ENCODE assay signal across 1 cellular context in the genomic region with DNA sequence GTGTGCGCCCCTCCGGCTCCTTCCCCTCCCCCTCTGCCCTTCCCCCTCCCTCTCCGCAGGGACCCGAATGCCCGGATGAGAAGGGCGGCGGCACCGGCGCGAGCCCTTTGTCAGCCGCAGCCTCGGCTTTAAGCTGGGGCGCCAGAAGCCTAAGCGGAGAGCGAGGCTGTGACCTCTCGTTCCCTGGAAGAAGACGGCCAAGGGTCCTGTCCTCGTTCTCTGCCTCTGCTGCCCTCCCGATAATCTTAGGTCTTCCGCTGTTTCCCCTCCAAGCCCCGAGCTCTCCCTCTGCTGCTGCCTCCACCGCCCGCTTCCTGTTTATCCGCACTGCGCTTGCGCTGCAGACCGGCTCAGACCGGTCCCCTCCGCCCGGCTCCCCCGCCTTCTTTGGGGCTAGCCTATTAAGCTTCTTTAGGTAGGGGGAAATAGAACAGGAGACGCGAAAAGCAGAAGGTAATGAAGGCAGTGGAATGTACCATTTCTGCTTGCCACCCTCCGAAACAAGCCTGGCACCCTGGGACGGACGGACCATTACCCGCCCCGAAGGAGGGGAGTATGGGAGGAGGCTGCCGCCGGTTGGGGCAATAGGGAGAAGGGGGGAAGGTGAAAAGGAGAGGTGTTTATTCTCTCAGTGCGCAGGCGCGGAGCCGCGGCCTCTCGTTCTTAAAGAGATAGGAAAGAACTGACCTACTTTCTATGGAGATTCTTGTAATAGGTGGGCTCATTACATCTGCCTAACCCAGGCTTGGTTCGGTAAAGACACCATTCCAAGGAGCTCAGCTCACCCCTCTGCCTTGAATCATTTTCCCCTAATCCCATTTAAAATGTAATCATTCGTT.
TF ChIP-seq lines count a peak whose summit lies in the region.

A gene (minus strand): TSS at position 326 of the 839 bp plus-strand sequence. CDS start 422 bp downstream, outside the sequence.

TF ChIP-seq in GM12878, 131 proteins besides CTCF, POLR2A, EP300 and RAD21 (continued from another document and continues in another):
- TF ChIP-seq, protein P1, sequence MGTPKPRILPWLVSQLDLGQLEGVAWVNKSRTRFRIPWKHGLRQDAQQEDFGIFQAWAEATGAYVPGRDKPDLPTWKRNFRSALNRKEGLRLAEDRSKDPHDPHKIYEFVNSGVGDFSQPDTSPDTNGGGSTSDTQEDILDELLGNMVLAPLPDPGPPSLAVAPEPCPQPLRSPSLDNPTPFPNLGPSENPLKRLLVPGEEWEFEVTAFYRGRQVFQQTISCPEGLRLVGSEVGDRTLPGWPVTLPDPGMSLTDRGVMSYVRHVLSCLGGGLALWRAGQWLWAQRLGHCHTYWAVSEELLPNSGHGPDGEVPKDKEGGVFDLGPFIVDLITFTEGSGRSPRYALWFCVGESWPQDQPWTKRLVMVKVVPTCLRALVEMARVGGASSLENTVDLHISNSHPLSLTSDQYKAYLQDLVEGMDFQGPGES (IDR thresholded peaks at IDR 0.05) = 0 out of 2 replicates have a peak, but pooled peaks have one; percentile 19
- TF ChIP-seq SMAD1 (IDR thresholded peaks at IDR 0.05; ENCODE audit: low read depth, partially characterized antibody) (peak; percentile 82), SREBF2 (IDR thresholded peaks at IDR 0.05; ENCODE audit: low read length) (no peak; the same call in 1 of the 2 replicates), SMARCA5 (IDR thresholded peaks at IDR 0.05) (no peak), GATAD2B (conservative IDR thresholded peaks at IDR 0.05; ENCODE audit: low read depth) (0 out of 2 replicates have a peak, but pooled peaks have one; percentile 50), ATF7 (IDR thresholded peaks at IDR 0.05; ENCODE audit: low read depth) (peak; percentile 100), KAT2A (conservative IDR thresholded peaks at IDR 0.05; ENCODE audit: control insufficient read depth, low read depth, low read length) (no peak), GABPA (IDR thresholded peaks at IDR 0.05; ENCODE audit: low read depth) (no peak), BMI1 (IDR thresholded peaks at IDR 0.05; ENCODE audit: borderline replicate concordance) (no peak), STAT3 (IDR thresholded peaks at IDR 0.05; ENCODE audit: low read depth, low read length) (peak; percentile 14; the same call in 1 of the 2 replicates), SMC3 (IDR thresholded peaks at IDR 0.05; ENCODE audit: borderline replicate concordance, low read length) (no peak), SPI1 (IDR thresholded peaks at IDR 0.05; ENCODE audit: borderline replicate concordance, insufficient read depth, low read depth, low read length) (peak; percentile 46; the same call in 1 of the 2 replicates), ZNF384 (IDR thresholded peaks at IDR 0.05; ENCODE audit: borderline replicate concordance, low read depth, low read length) (peak; percentile 23; the same call in 1 of the 2 replicates), SRF (IDR thresholded peaks at IDR 0.05; ENCODE audit: low read depth in 2 of 2, low read length in 2 of 2) (no peak), LARP7 (IDR thresholded peaks at IDR 0.05) (peak; percentile 73), MTA2 (IDR thresholded peaks at IDR 0.05; ENCODE audit: low read depth) (peak; percentile 62; the same call in 1 of the 2 replicates), TBL1XR1 (IDR thresholded peaks at IDR 0.05; ENCODE audit: low read depth, low read length) (peak; percentile 54; the same call in 1 of the 2 replicates), MXI1 (IDR thresholded peaks at IDR 0.05; ENCODE audit: low read depth, low read length) (peak; percentile 79), RCOR1 (conservative IDR thresholded peaks at IDR 0.05; ENCODE audit: low read depth, low read length) (no peak), CBX5 (IDR thresholded peaks at IDR 0.05; ENCODE audit: low read depth) (no peak), EED (IDR thresholded peaks at IDR 0.05; ENCODE audit: low read depth) (no peak), TCF12 (IDR thresholded peaks at IDR 0.05; ENCODE audit: low read depth, low read length) (0 out of 2 replicates have a peak, but pooled peaks have one; percentile 21), IKZF2 (IDR thresholded peaks at IDR 0.05) (no peak; a peak in 1 of 4 replicates), HDAC2 (IDR thresholded peaks at IDR 0.05) (no peak), CREM (IDR thresholded peaks at IDR 0.05; ENCODE audit: low read depth) (peak; percentile 59; the same call in 1 of the 2 replicates), POLR2AphosphoS2 (IDR thresholded peaks at IDR 0.05; ENCODE audit: low read depth, low read length) (peak; percentile 81), MYB (IDR thresholded peaks at IDR 0.05; ENCODE audit: borderline replicate concordance, low read depth, low read length) (no peak), EGR1 (IDR thresholded peaks at IDR 0.05; ENCODE audit: borderline replicate concordance in 1 of 2, low read depth in 2 of 2, low read length in 2 of 2) (no peak)
- TF ChIP-seq, protein P2, sequence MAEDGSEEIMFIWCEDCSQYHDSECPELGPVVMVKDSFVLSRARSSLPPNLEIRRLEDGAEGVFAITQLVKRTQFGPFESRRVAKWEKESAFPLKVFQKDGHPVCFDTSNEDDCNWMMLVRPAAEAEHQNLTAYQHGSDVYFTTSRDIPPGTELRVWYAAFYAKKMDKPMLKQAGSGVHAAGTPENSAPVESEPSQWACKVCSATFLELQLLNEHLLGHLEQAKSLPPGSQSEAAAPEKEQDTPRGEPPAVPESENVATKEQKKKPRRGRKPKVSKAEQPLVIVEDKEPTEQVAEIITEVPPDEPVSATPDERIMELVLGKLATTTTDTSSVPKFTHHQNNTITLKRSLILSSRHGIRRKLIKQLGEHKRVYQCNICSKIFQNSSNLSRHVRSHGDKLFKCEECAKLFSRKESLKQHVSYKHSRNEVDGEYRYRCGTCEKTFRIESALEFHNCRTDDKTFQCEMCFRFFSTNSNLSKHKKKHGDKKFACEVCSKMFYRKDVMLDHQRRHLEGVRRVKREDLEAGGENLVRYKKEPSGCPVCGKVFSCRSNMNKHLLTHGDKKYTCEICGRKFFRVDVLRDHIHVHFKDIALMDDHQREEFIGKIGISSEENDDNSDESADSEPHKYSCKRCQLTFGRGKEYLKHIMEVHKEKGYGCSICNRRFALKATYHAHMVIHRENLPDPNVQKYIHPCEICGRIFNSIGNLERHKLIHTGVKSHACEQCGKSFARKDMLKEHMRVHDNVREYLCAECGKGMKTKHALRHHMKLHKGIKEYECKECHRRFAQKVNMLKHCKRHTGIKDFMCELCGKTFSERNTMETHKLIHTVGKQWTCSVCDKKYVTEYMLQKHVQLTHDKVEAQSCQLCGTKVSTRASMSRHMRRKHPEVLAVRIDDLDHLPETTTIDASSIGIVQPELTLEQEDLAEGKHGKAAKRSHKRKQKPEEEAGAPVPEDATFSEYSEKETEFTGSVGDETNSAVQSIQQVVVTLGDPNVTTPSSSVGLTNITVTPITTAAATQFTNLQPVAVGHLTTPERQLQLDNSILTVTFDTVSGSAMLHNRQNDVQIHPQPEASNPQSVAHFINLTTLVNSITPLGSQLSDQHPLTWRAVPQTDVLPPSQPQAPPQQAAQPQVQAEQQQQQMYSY (CRISPR knock-in tag; IDR thresholded peaks at IDR 0.05) = no peak
- TF ChIP-seq, protein P3, sequence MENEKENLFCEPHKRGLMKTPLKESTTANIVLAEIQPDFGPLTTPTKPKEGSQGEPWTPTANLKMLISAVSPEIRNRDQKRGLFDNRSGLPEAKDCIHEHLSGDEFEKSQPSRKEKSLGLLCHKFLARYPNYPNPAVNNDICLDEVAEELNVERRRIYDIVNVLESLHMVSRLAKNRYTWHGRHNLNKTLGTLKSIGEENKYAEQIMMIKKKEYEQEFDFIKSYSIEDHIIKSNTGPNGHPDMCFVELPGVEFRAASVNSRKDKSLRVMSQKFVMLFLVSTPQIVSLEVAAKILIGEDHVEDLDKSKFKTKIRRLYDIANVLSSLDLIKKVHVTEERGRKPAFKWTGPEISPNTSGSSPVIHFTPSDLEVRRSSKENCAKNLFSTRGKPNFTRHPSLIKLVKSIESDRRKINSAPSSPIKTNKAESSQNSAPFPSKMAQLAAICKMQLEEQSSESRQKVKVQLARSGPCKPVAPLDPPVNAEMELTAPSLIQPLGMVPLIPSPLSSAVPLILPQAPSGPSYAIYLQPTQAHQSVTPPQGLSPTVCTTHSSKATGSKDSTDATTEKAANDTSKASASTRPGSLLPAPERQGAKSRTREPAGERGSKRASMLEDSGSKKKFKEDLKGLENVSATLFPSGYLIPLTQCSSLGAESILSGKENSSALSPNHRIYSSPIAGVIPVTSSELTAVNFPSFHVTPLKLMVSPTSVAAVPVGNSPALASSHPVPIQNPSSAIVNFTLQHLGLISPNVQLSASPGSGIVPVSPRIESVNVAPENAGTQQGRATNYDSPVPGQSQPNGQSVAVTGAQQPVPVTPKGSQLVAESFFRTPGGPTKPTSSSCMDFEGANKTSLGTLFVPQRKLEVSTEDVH (IDR thresholded peaks at IDR 0.05; ENCODE audit: low read depth, partially characterized antibody) = peak; percentile 28
- TF ChIP-seq, protein P4, sequence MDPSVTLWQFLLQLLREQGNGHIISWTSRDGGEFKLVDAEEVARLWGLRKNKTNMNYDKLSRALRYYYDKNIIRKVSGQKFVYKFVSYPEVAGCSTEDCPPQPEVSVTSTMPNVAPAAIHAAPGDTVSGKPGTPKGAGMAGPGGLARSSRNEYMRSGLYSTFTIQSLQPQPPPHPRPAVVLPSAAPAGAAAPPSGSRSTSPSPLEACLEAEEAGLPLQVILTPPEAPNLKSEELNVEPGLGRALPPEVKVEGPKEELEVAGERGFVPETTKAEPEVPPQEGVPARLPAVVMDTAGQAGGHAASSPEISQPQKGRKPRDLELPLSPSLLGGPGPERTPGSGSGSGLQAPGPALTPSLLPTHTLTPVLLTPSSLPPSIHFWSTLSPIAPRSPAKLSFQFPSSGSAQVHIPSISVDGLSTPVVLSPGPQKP (IDR thresholded peaks at IDR 0.05; ENCODE audit: low read depth, low read length) = peak; percentile 63; the same call in 1 of the 2 replicates
- TF ChIP-seq, protein P5, sequence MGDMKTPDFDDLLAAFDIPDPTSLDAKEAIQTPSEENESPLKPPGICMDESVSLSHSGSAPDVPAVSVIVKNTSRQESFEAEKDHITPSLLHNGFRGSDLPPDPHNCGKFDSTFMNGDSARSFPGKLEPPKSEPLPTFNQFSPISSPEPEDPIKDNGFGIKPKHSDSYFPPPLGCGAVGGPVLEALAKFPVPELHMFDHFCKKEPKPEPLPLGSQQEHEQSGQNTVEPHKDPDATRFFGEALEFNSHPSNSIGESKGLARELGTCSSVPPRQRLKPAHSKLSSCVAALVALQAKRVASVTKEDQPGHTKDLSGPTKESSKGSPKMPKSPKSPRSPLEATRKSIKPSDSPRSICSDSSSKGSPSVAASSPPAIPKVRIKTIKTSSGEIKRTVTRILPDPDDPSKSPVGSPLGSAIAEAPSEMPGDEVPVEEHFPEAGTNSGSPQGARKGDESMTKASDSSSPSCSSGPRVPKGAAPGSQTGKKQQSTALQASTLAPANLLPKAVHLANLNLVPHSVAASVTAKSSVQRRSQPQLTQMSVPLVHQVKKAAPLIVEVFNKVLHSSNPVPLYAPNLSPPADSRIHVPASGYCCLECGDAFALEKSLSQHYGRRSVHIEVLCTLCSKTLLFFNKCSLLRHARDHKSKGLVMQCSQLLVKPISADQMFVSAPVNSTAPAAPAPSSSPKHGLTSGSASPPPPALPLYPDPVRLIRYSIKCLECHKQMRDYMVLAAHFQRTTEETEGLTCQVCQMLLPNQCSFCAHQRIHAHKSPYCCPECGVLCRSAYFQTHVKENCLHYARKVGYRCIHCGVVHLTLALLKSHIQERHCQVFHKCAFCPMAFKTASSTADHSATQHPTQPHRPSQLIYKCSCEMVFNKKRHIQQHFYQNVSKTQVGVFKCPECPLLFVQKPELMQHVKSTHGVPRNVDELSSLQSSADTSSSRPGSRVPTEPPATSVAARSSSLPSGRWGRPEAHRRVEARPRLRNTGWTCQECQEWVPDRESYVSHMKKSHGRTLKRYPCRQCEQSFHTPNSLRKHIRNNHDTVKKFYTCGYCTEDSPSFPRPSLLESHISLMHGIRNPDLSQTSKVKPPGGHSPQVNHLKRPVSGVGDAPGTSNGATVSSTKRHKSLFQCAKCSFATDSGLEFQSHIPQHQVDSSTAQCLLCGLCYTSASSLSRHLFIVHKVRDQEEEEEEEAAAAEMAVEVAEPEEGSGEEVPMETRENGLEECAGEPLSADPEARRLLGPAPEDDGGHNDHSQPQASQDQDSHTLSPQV (IDR thresholded peaks at IDR 0.05) = no peak
- TF ChIP-seq, protein P6, sequence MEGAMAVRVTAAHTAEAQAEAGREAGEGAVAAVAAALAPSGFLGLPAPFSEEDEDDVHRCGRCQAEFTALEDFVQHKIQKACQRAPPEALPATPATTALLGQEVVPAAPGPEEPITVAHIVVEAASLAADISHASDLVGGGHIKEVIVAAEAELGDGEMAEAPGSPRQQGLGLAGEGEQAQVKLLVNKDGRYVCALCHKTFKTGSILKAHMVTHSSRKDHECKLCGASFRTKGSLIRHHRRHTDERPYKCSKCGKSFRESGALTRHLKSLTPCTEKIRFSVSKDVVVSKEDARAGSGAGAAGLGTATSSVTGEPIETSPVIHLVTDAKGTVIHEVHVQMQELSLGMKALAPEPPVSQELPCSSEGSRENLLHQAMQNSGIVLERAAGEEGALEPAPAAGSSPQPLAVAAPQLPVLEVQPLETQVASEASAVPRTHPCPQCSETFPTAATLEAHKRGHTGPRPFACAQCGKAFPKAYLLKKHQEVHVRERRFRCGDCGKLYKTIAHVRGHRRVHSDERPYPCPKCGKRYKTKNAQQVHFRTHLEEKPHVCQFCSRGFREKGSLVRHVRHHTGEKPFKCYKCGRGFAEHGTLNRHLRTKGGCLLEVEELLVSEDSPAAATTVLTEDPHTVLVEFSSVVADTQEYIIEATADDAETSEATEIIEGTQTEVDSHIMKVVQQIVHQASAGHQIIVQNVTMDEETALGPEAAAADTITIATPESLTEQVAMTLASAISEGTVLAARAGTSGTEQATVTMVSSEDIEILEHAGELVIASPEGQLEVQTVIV (IDR thresholded peaks at IDR 0.05; ENCODE audit: borderline replicate concordance, partially characterized antibody) = peak; percentile 94
- TF ChIP-seq, protein P7, sequence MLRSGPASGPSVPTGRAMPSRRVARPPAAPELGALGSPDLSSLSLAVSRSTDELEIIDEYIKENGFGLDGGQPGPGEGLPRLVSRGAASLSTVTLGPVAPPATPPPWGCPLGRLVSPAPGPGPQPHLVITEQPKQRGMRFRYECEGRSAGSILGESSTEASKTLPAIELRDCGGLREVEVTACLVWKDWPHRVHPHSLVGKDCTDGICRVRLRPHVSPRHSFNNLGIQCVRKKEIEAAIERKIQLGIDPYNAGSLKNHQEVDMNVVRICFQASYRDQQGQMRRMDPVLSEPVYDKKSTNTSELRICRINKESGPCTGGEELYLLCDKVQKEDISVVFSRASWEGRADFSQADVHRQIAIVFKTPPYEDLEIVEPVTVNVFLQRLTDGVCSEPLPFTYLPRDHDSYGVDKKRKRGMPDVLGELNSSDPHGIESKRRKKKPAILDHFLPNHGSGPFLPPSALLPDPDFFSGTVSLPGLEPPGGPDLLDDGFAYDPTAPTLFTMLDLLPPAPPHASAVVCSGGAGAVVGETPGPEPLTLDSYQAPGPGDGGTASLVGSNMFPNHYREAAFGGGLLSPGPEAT (IDR thresholded peaks at IDR 0.05; ENCODE audit: low read depth) = peak; percentile 100
- TF ChIP-seq, protein P8, sequence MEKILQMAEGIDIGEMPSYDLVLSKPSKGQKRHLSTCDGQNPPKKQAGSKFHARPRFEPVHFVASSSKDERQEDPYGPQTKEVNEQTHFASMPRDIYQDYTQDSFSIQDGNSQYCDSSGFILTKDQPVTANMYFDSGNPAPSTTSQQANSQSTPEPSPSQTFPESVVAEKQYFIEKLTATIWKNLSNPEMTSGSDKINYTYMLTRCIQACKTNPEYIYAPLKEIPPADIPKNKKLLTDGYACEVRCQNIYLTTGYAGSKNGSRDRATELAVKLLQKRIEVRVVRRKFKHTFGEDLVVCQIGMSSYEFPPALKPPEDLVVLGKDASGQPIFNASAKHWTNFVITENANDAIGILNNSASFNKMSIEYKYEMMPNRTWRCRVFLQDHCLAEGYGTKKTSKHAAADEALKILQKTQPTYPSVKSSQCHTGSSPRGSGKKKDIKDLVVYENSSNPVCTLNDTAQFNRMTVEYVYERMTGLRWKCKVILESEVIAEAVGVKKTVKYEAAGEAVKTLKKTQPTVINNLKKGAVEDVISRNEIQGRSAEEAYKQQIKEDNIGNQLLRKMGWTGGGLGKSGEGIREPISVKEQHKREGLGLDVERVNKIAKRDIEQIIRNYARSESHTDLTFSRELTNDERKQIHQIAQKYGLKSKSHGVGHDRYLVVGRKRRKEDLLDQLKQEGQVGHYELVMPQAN (conservative IDR thresholded peaks at IDR 0.05) = peak; percentile 87
